8 cellular contexts compared by ENCODE assay signal in genomic region chr1:117059678-117060440, GRCh38. TPM values are rescaled to one million over a fixed set of nuclear protein-coding genes. Genes with fewer than 3 reads are reported as not detected.
DNase-seq lines count a peak whose midpoint lies in the region; ATAC-seq and TF ChIP-seq lines count a peak whose summit lies in the region.

TSS of gene TTF2 (plus strand) at chr1:117060326. CDS start at chr1:117060347, 21 bp downstream.

- H3K4me3 Mint-ChIP-seq in CD14-positive monocyte = no peak within 1 kb of the TSS

- H3K4me3 ChIP-seq in dorsolateral prefrontal cortex (peak within 1 kb of the TSS; percentile 65 to 97 (median 84)), liver (ENCODE audit: low read depth in 1 of 3, low read length in 3 of 3) (peak within 1 kb of the TSS; percentile 69 to 97 (median 85))

- H3K27me3 ChIP-seq in dorsolateral prefrontal cortex (no peaks in the 10 kb centered on the region), liver (ENCODE audit: control insufficient read depth in 4 of 4, insufficient read depth in 4 of 4, low read length in 3 of 4) (no peaks in the 10 kb centered on the region)

- H3K9ac ChIP-seq in liver (ENCODE audit: low read depth in 1 of 2, low read length in 2 of 2) = peak within 1 kb of the TSS; percentile 8 to 69

- H3K9me3 ChIP-seq in liver (ENCODE audit: control insufficient read depth in 4 of 4, low read length in 3 of 4) = no peaks in the 10 kb centered on the region

- H3K9me3 Mint-ChIP-seq in CD14-positive monocyte = no peaks in the 10 kb centered on the region

- peaks cover 2 to 16% (median 12%) of the 10 kb centered on the region in 4 donors for H3K4me1 ChIP-seq in liver (ENCODE audit: control insufficient read depth in 4 of 4, insufficient read depth in 4 of 4, low read length in 3 of 4)

- TF ChIP-seq CTCF in CD14-positive monocyte (IDR thresholded peaks at IDR 0.05) (no peak), dorsolateral prefrontal cortex (IDR thresholded peaks at IDR 0.05 in 54 of 56, conservative IDR thresholded peaks at IDR 0.05 in 2 of 56; ENCODE audit: low read depth in 1 of 56, partially characterized antibody in 56 of 56) (peak in 47 of 56 donors; percentile 4 to 66 (median 44)), liver (IDR thresholded peaks at IDR 0.05; ENCODE audit: low read depth, low read length, missing input control) (no peak)

- peaks cover 13 to 15% of the 10 kb centered on the region in 2 donors for H3K36me3 Mint-ChIP-seq in CD14-positive monocyte

- H3K27ac Mint-ChIP-seq in CD14-positive monocyte = peak within 1 kb of the TSS in 3 of 7 donors; percentile 63 to 77 (median 75)

- peak; percentile 27 to 32 for TF ChIP-seq RAD21 in liver (IDR thresholded peaks at IDR 0.05)

- WGBS in liver = under 1% methylated on average over 48 of the region's 48 CpGs

- no peaks in the 10 kb centered on the region for H3K36me3 ChIP-seq in liver (ENCODE audit: control insufficient read depth in 4 of 4, insufficient read depth in 3 of 4, low read depth in 1 of 4, low read length in 3 of 4)

- peak; percentile 94 for ATAC-seq in GM19395 (IDR thresholded peaks at IDR 0.05; ENCODE audit: unreplicated experiment)
- ATAC-seq in HG03558 (IDR thresholded peaks at IDR 0.05; ENCODE audit: extremely low read depth, unreplicated experiment) = peak; percentile 89

- no peaks in the 10 kb centered on the region for H3K27me3 Mint-ChIP-seq in CD14-positive monocyte (ENCODE audit: low read depth in 3 of 3)

- peaks cover 22% of the 10 kb centered on the region for H3K4me1 Mint-ChIP-seq in CD14-positive monocyte

- H3K27ac ChIP-seq in dorsolateral prefrontal cortex (peak within 1 kb of the TSS in 15 of 59 donors; percentile 3 to 73 (median 48)), liver (ENCODE audit: low read depth in 1 of 2, low read length in 2 of 2) (peak within 1 kb of the TSS; percentile 21 to 28)

- intact Hi-C loops in CD14-positive monocyte (cut with micrococcal nuclease) = loop anchor here (5.0 to 10.0 kb wide), 6 partner anchors 62 to 835 kb away; partner anchors contain the start of genes CD58 (in 2 of the 2) and TRIM45 (in 2 of the 2)
- intact Hi-C loops in dorsolateral prefrontal cortex (cut with DNase I) = loop anchor here (2.0 to 10.0 kb wide), 6 partner anchors 207 to 695 kb away; partner anchors contain the start of genes CD58 (in 1 of the 2) and MAN1A2 (in 1 of the 2)

- DNase-seq in CD14-positive monocyte (ENCODE audit: low spot score) (peak; percentile 95), NCI-H748 (lab: John Stamatoyannopoulos, UW; ENCODE audit: unreplicated experiment) (peak; percentile 99), dorsolateral prefrontal cortex (peak; percentile 68 to 94 (median 92))
- peak; percentile 90 for DNase-seq in activated CD4-positive, alpha-beta T cell treated with anti-CD3 and anti-CD28 coated beads, Interleukin-2, amount 50 U/mL, for 1 hour
- DNase-seq in stimulated activated CD4-positive, alpha-beta T cell treated with anti-CD3 and anti-CD28 coated beads, Interleukin-4, amount 100 ng/mL, for 1 hour = peak; percentile 91

TF ChIP-seq in liver, 16 proteins besides CTCF, POLR2A, EP300 and RAD21:
- peak in 1 of 2 donors; percentile 36 for TF ChIP-seq RXRA (IDR thresholded peaks at IDR 0.05)
- TF ChIP-seq, protein P1, sequence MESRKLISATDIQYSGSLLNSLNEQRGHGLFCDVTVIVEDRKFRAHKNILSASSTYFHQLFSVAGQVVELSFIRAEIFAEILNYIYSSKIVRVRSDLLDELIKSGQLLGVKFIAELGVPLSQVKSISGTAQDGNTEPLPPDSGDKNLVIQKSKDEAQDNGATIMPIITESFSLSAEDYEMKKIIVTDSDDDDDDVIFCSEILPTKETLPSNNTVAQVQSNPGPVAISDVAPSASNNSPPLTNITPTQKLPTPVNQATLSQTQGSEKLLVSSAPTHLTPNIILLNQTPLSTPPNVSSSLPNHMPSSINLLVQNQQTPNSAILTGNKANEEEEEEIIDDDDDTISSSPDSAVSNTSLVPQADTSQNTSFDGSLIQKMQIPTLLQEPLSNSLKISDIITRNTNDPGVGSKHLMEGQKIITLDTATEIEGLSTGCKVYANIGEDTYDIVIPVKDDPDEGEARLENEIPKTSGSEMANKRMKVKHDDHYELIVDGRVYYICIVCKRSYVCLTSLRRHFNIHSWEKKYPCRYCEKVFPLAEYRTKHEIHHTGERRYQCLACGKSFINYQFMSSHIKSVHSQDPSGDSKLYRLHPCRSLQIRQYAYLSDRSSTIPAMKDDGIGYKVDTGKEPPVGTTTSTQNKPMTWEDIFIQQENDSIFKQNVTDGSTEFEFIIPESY (IDR thresholded peaks at IDR 0.05) = no peak
- peak; percentile 68 for TF ChIP-seq NR2F2 (IDR thresholded peaks at IDR 0.05)
- TF ChIP-seq HNF4G (IDR thresholded peaks at IDR 0.05) = no peak
- TF ChIP-seq MAX (IDR thresholded peaks at IDR 0.05) = peak; percentile 36
- TF ChIP-seq GABPA (IDR thresholded peaks at IDR 0.05 in 1 of 2, conservative IDR thresholded peaks at IDR 0.05 in 1 of 2) = peak in 1 of 2 donors; percentile 78
- no peak for TF ChIP-seq FOXA2 (IDR thresholded peaks at IDR 0.05)
- TF ChIP-seq YY1 (IDR thresholded peaks at IDR 0.05) = peak; percentile 67
- TF ChIP-seq SP1 (IDR thresholded peaks at IDR 0.05) = peak; percentile 88
- TF ChIP-seq, protein P2, sequence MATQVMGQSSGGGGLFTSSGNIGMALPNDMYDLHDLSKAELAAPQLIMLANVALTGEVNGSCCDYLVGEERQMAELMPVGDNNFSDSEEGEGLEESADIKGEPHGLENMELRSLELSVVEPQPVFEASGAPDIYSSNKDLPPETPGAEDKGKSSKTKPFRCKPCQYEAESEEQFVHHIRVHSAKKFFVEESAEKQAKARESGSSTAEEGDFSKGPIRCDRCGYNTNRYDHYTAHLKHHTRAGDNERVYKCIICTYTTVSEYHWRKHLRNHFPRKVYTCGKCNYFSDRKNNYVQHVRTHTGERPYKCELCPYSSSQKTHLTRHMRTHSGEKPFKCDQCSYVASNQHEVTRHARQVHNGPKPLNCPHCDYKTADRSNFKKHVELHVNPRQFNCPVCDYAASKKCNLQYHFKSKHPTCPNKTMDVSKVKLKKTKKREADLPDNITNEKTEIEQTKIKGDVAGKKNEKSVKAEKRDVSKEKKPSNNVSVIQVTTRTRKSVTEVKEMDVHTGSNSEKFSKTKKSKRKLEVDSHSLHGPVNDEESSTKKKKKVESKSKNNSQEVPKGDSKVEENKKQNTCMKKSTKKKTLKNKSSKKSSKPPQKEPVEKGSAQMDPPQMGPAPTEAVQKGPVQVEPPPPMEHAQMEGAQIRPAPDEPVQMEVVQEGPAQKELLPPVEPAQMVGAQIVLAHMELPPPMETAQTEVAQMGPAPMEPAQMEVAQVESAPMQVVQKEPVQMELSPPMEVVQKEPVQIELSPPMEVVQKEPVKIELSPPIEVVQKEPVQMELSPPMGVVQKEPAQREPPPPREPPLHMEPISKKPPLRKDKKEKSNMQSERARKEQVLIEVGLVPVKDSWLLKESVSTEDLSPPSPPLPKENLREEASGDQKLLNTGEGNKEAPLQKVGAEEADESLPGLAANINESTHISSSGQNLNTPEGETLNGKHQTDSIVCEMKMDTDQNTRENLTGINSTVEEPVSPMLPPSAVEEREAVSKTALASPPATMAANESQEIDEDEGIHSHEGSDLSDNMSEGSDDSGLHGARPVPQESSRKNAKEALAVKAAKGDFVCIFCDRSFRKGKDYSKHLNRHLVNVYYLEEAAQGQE (IDR thresholded peaks at IDR 0.05) = no peak
- no peak for TF ChIP-seq EGR1 (IDR thresholded peaks at IDR 0.05; ENCODE audit: low read depth in 2 of 2)
- TF ChIP-seq HNF4A (conservative IDR thresholded peaks at IDR 0.05) = peak; percentile 7 to 30

RNA-seq across cellular contexts. Expression of gene TTF2, which starts in this region (rescaled TPM):
- polyA plus RNA-seq in CD14-positive monocyte (1 to 10 TPM; 5.6 to 8.0 TPM), liver (1 to 10 TPM; 1.3 to 2.8 TPM)
- total RNA-seq in dorsolateral prefrontal cortex (10 to 100 TPM in 97 of 120 experiments, 1 to 10 TPM in 23; 6.5 to 31.5 (median 14.0) TPM), liver (10 to 100 TPM in 1 of 2 donors, 1 to 10 TPM in 1; 2.8 to 16.9 TPM)

Comparison
In these comparisons a context has a peak if more than half of its experiments do, and no peak if none do; other contexts are left out.
1. CTCF ChIP-seq: peak in dorsolateral prefrontal cortex (47 of 56); none in CD14-positive monocyte (single experiment) and liver (single experiment).
2. Peak in every context shown above with its lines, with median percentiles within 50 percentile points of each other: DNase-seq.